ENCODE assay signal across 9 cellular contexts in the genomic region with DNA sequence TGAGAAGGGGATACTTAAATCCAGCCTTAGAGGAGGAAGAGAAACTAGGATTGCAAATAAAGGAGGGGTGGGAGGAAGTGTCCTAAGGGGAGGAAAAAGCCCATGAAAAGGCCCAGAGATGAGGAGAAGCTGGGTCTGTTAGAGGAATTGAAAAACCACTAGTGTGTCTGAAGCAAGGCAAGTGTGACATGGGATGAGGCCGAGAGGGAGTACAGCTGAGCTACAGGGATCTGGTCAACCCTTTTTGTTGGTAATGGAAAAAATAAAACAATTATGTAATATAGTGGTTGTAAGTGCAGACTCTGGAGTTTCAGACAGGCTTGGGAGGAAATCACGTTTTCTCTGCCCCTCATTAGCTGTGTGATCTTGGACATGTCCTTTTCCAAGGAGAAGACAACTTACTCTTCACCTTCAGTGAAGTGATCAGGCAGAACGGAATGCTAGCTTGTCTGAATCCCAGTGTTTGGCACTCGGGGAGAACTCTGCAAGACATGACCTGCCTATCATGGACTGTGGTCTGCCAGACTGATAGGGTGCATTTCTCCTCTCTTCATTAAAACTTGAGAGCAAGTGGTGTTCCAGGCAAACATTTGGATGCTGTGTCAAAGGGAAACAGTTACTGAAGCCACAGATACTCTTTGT. TPM values are rescaled to one million over a fixed set of nuclear protein-coding genes. Genes with fewer than 3 reads are reported as not detected.
DNase-seq lines count a peak whose midpoint lies in the region; ATAC-seq and TF ChIP-seq lines count a peak whose summit lies in the region.
"Had no signal": no experiment of that assay in that cellular context is flagged by ENCODE, and none has a peak within 500 bp of the region (broad histone marks: within the 10 kb centered on the region; RNA-seq: fewer than 3 reads in every experiment).

No MANE protein-coding gene starts in this region.

- H3K4me2 ChIP-seq in KMS-11: no peak overlapping the region
- H3K4me2 ChIP-seq: neural progenitor cell had no signal

- no peaks in the 10 kb centered on the region for H3K79me2 ChIP-seq in KMS-11 (ENCODE audit: insufficient read depth, low read depth)

- H3K27ac ChIP-seq in KMS-11 (no peak overlapping the region), brain microvascular endothelial cell (peak overlapping the region; percentile 33), left lung (peak overlapping the region; percentile 65 to 73), stomach smooth muscle (ENCODE audit: low read length) (peak overlapping the region; percentile 31), spleen (peak overlapping the region in 2 of 8 donors; percentile 14 to 70)
- H3K27ac ChIP-seq: neural progenitor cell had no signal

- ATAC-seq in left lung (peak; percentile 40), GM18870 (IDR thresholded peaks at IDR 0.05; ENCODE audit: unreplicated experiment) (no peak), GM18498 (IDR thresholded peaks at IDR 0.05; ENCODE audit: unreplicated experiment) (no peak)

- in situ Hi-C loops in brain microvascular endothelial cell (cut with HindIII; ENCODE audit: low pct_ligation_motif_present, low sequenced_read_pairs): no loop called here

- intact Hi-C loops in left lung (cut with DNase I): no loop called here
- intact Hi-C loops in spleen (cut with DNase I; ENCODE audit: low total_unique reads): no loop called here

- H3K36me3 ChIP-seq in KMS-11 (ENCODE audit: insufficient read depth) (no peaks in the 10 kb centered on the region), brain microvascular endothelial cell (replicated peaks) (no peaks in the 10 kb centered on the region), left lung (no peaks in the 10 kb centered on the region), stomach smooth muscle (ENCODE audit: control insufficient read depth in 2 of 2, insufficient read depth in 2 of 2, low read length in 2 of 2) (no peaks in the 10 kb centered on the region), spleen (no peaks in the 10 kb centered on the region)
- H3K36me3 ChIP-seq: neural progenitor cell had no signal

- DNase-seq in brain microvascular endothelial cell: no peak
- no peak for DNase-seq in left lung
- no peak for DNase-seq in spleen
- DNase-seq in NAMALWA (ENCODE audit: low spot score): no peak

- peaks cover 26% of the 10 kb centered on the region for H3K4me1 ChIP-seq in KMS-11 (ENCODE audit: low read depth, poor library complexity, severe bottlenecking)
- peaks cover 0 to 32% of the 10 kb centered on the region in 2 donors for H3K4me1 ChIP-seq in left lung
- peaks cover 2% of the 10 kb centered on the region for H3K4me1 ChIP-seq in stomach smooth muscle (ENCODE audit: control insufficient read depth, insufficient read depth, low read length)
- peaks cover 0 to 19% (median 10%) of the 10 kb centered on the region in 6 donors for H3K4me1 ChIP-seq in spleen
- H3K4me1 ChIP-seq: neural progenitor cell had no signal

- WGBS in spleen, 5 donors: 54 to 77% (median 63%) methylated on average over 4 of the region's 4 CpGs

- H2AFZ ChIP-seq in KMS-11 (ENCODE audit: low read depth): peak overlapping the region; percentile 27; the same call in 1 of the 2 replicates
- H2AFZ ChIP-seq: neural progenitor cell had no signal

- H3K9me3 ChIP-seq in left lung (no peaks in the 10 kb centered on the region), stomach smooth muscle (ENCODE audit: control insufficient read depth in 2 of 2, low read length in 2 of 2) (no peaks in the 10 kb centered on the region), spleen (no peaks in the 10 kb centered on the region)

- H4K20me1 ChIP-seq in KMS-11 (ENCODE audit: insufficient read depth): no peaks in the 10 kb centered on the region

- no peak overlapping the region for H3K4me3 ChIP-seq in KMS-11 (IDR thresholded peaks at IDR 0.05; ENCODE audit: insufficient read depth, low read depth, low read length)
- H3K4me3 ChIP-seq in brain microvascular endothelial cell (ENCODE audit: low read depth, low read length): no peak overlapping the region
- no peak overlapping the region for H3K4me3 ChIP-seq in left lung
- H3K4me3 ChIP-seq in stomach smooth muscle (ENCODE audit: low read length in 2 of 2): no peak overlapping the region
- no peak overlapping the region for H3K4me3 ChIP-seq in spleen
- H3K4me3 ChIP-seq: neural progenitor cell had no signal

- H3K27me3 ChIP-seq in KMS-11 (ENCODE audit: insufficient read depth, low read depth) (no peaks in the 10 kb centered on the region), brain microvascular endothelial cell (replicated peaks) (peaks cover 14% of the 10 kb centered on the region), left lung (no peaks in the 10 kb centered on the region), stomach smooth muscle (ENCODE audit: control insufficient read depth in 1 of 2, insufficient read depth in 2 of 2, low read length in 2 of 2) (no peaks in the 10 kb centered on the region), spleen (replicated peaks in 1 of 7) (peaks cover 0 to 44% (median 0%) of the 10 kb centered on the region in 7 donors)

- TF ChIP-seq CTCF in KMS-11 (conservative IDR thresholded peaks at IDR 0.05; ENCODE audit: low read depth, low read length) (no peak), brain microvascular endothelial cell (IDR thresholded peaks at IDR 0.05; ENCODE audit: low read depth, low read length, missing control alignments) (no peak), left lung (IDR thresholded peaks at IDR 0.05) (no peak), spleen (IDR thresholded peaks at IDR 0.05 in 8 of 11, conservative IDR thresholded peaks at IDR 0.05 in 3 of 11) (no peak)

- TF ChIP-seq POLR2A in spleen (IDR thresholded peaks at IDR 0.05): no peak

- H3K9ac ChIP-seq in KMS-11 (no peak overlapping the region), stomach smooth muscle (ENCODE audit: low read length in 2 of 2) (no peak overlapping the region)
- H3K9ac ChIP-seq: neural progenitor cell had no signal

RNA-seq across cellular contexts. Expression of gene S100A10, which starts 7.5 kb away (rescaled TPM):
- total RNA-seq in left lung (1,000 to 10,000 TPM; 1,069 to 1,250 TPM), spleen (10 to 100 TPM; 45.6 to 89.8 (median 70.4) TPM)
- 100 to 1,000 TPM in 1 of 3 donors, 10 to 100 TPM in 2; 91.9 to 167 (median 93.7) TPM for polyA plus RNA-seq in spleen

RNA-seq across cellular contexts. Expression of gene S100A11, which starts 35.7 kb away (rescaled TPM):
- 100 to 1,000 TPM; 671 to 868 TPM for total RNA-seq in left lung
- total RNA-seq in spleen: 100 to 1,000 TPM; 243 to 555 (median 365) TPM
- 100 to 1,000 TPM; 499 to 669 (median 505) TPM for polyA plus RNA-seq in spleen

Comparison
In these comparisons a context has a peak if more than half of its experiments do, and no peak if none do; other contexts are left out.
1. RNA of gene S100A10, which starts 7.5 kb away (total RNA-seq): 1,069 to 1,250 TPM in left lung; 45.6 to 89.8 TPM in spleen; every median in the first group is over 10 times any median in the second.